ENCODE assay signal across 24 cellular contexts in the genomic region with DNA sequence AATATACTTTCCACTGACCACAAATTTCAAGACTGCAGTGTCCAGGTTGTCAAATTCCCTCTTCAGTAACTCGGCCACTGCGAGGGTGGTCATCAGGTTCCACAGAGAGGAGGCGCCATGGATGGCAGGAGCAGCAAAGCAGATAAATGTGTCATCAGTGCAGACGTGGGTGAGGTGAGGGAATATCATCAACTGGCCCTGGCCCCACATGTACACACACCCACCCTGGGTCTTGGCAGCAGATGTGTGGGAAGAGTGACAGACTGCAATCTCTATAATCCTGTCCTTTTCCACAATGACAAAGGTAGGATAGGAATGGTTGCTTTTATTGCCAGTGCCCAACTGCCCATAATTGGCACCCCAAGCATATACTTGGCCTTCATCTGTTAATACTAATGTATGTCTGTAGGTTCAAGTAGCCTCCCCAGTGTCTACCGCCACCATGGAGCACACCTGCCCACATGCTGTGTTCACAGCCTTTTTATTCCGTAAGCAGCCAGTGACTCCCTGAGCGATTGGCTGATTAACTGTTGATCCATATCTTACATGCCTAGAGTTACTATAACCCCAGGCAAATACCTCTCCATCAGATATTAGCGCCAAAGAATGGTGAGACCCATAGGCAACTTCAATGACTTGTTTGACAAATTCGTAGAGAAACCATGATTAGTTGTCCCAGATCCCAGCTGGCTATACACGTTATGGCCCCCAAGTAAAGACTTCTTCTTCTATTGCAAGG. TPM values are rescaled to one million over a fixed set of nuclear protein-coding genes. Genes with fewer than 3 reads are reported as not detected.
"Had no signal": no experiment of that assay in that cellular context is flagged by ENCODE, and none has a peak within 500 bp of the region (broad histone marks: within the 10 kb centered on the region; RNA-seq: fewer than 3 reads in every experiment).

No MANE protein-coding gene starts in this region.

- H3K27ac ChIP-seq: colonic mucosa, epithelial cell of prostate, esophagus squamous epithelium, gastrocnemius medialis, heart right ventricle, left lung, lower lobe of right lung had no signal

- H3K27me3 ChIP-seq: colonic mucosa, gastrocnemius medialis, left lung had no signal

- FAIRE-seq: endometrium, islet of Langerhans, keratinocyte had no signal

- H3K36me3 ChIP-seq: colonic mucosa, esophagus squamous epithelium, gastrocnemius medialis, heart right ventricle, left lung, lower lobe of right lung had no signal

- DNase-seq: colonic mucosa; cortex of kidney; effector CD8-positive, alpha-beta T cell; effector memory CD8-positive, alpha-beta T cell; endodermal cell; erythroblast; esophagus squamous epithelium; foreskin fibroblast; foreskin melanocyte; gastrocnemius medialis; glutamatergic neuron; head of caudate nucleus; heart right ventricle; hippocampal formation; left cardiac atrium; left ventricle myocardium superior; lower lobe of right lung; mesenchymal stem cell; midbrain had no signal

- H3K4me3 ChIP-seq: colonic mucosa, esophagus squamous epithelium, gastrocnemius medialis, heart right ventricle, left lung, lower lobe of right lung had no signal

- H3K4me1 ChIP-seq: colonic mucosa, esophagus squamous epithelium, gastrocnemius medialis, heart right ventricle, left lung, lower lobe of right lung had no signal

RNA-seq across cellular contexts. Expression of gene LIPM, which starts 16.3 kb away (rescaled TPM):
- polyA plus RNA-seq: heart right ventricle had no signal
